Comparison of ENCODE assay signal across 1 cellular context in the genomic region with DNA sequence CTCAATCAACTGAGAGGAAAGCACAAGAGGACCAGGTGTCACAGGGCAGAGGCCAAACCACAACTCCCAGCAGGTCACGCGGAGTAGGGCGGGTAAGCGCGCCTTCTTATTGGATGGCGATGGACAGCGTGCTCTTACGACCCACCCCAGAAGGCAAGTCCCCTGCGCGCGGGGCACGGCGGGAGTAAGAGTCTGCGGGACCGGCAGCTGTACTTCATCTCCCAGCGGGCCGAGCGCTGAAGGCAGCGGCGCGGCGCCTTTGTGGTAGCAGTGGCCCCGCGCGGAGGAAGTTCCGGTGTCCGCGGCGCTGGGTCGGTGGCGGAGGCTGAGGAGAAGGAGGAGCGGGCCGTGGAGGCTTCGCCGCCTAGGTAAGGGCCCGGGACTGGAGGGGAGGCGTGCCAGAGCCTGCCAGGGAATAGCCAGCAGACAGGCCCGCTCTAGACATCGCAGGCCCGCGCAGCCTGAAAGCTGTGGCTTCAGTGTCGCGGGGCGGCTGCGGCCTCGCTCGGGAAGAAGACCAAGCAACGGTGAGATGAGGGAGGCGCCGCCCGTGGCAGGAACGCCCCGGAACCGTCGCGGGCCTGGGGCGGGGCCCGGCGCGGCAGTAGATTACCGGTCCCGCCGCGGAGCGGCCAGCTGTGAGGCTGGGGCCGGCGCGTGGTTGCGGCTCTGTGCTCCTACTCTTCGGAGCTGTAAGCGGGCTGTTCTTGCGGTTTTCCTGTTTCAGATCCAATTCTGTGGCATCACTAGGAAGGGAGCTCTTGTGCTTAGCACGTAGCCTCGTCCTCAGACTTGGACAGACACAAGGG.
A peak's percentile ranks its signal among the peaks of the same experiment; 100 is the strongest.
TF ChIP-seq lines count a peak whose summit lies in the region.

A gene with protein sequence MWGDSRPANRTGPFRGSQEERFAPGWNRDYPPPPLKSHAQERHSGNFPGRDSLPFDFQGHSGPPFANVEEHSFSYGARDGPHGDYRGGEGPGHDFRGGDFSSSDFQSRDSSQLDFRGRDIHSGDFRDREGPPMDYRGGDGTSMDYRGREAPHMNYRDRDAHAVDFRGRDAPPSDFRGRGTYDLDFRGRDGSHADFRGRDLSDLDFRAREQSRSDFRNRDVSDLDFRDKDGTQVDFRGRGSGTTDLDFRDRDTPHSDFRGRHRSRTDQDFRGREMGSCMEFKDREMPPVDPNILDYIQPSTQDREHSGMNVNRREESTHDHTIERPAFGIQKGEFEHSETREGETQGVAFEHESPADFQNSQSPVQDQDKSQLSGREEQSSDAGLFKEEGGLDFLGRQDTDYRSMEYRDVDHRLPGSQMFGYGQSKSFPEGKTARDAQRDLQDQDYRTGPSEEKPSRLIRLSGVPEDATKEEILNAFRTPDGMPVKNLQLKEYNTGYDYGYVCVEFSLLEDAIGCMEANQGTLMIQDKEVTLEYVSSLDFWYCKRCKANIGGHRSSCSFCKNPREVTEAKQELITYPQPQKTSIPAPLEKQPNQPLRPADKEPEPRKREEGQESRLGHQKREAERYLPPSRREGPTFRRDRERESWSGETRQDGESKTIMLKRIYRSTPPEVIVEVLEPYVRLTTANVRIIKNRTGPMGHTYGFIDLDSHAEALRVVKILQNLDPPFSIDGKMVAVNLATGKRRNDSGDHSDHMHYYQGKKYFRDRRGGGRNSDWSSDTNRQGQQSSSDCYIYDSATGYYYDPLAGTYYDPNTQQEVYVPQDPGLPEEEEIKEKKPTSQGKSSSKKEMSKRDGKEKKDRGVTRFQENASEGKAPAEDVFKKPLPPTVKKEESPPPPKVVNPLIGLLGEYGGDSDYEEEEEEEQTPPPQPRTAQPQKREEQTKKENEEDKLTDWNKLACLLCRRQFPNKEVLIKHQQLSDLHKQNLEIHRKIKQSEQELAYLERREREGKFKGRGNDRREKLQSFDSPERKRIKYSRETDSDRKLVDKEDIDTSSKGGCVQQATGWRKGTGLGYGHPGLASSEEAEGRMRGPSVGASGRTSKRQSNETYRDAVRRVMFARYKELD (plus strand): TSS at position 293 of the 809 bp plus-strand sequence. CDS start 22,492 bp downstream, outside the sequence.

TF ChIP-seq in HepG2, 621 proteins besides CTCF, POLR2A, EP300 and RAD21 (continued from another document and continues in another):
- TF ChIP-seq, protein P1, sequence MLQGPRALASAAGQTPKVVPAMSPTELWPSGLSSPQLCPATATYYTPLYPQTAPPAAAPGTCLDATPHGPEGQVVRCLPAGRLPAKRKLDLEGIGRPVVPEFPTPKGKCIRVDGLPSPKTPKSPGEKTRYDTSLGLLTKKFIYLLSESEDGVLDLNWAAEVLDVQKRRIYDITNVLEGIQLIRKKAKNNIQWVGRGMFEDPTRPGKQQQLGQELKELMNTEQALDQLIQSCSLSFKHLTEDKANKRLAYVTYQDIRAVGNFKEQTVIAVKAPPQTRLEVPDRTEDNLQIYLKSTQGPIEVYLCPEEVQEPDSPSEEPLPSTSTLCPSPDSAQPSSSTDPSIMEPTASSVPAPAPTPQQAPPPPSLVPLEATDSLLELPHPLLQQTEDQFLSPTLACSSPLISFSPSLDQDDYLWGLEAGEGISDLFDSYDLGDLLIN (CRISPR knock-in tag; IDR thresholded peaks at IDR 0.05; ENCODE audit: borderline replicate concordance), result no peak; the same call in none of the 2 replicates
- TF ChIP-seq ZNF672 (CRISPR knock-in tag; IDR thresholded peaks at IDR 0.05) (no peak), ZNF567 (CRISPR knock-in tag; IDR thresholded peaks at IDR 0.05; ENCODE audit: borderline replicate concordance) (no peak), DNMT1 (CRISPR knock-in tag; IDR thresholded peaks at IDR 0.05) (no peak; the same call in 1 of the 2 replicates), U2AF2 (IDR thresholded peaks at IDR 0.05; ENCODE audit: low read depth, low read length) (no peak), CEBPG (CRISPR knock-in tag; IDR thresholded peaks at IDR 0.05) (no peak), ZNF766 (CRISPR knock-in tag; IDR thresholded peaks at IDR 0.05; ENCODE audit: borderline replicate concordance) (peak; percentile 73; the same call in 1 of the 2 replicates), ZNF3 (CRISPR knock-in tag; IDR thresholded peaks at IDR 0.05) (no peak), ZNF331 (CRISPR knock-in tag; IDR thresholded peaks at IDR 0.05) (peak; percentile 7), ZBTB7B (CRISPR knock-in tag; IDR thresholded peaks at IDR 0.05) (no peak; the same call in 1 of the 2 replicates), KMT2B (CRISPR knock-in tag; IDR thresholded peaks at IDR 0.05) (peak; percentile 90), SNAPC2 (CRISPR knock-in tag; IDR thresholded peaks at IDR 0.05) (no peak), ZC3H13 (CRISPR knock-in tag; IDR thresholded peaks at IDR 0.05) (peak; percentile 80), NAIF1 (CRISPR knock-in tag; IDR thresholded peaks at IDR 0.05; ENCODE audit: borderline replicate concordance) (0 out of 2 replicates have a peak, but pooled peaks have one; percentile 38), ZNF614 (CRISPR knock-in tag; IDR thresholded peaks at IDR 0.05; ENCODE audit: borderline replicate concordance) (no peak; the same call in 1 of the 2 replicates), TEAD3 (CRISPR knock-in tag; optimal IDR thresholded peaks at IDR 0.05; ENCODE audit: borderline replicate concordance) (peak; percentile 40), ZNF616 (CRISPR knock-in tag; IDR thresholded peaks at IDR 0.05; ENCODE audit: low read depth) (0 out of 2 replicates have a peak, but pooled peaks have one; percentile 47), KDM4B (CRISPR knock-in tag; IDR thresholded peaks at IDR 0.05) (no peak; the same call in 1 of the 2 replicates), ZNF501 (CRISPR knock-in tag; IDR thresholded peaks at IDR 0.05) (peak; percentile 93), ZNF451 (CRISPR knock-in tag; IDR thresholded peaks at IDR 0.05) (0 out of 2 replicates have a peak, but pooled peaks have one; percentile 5), NFATC3 (CRISPR knock-in tag; IDR thresholded peaks at IDR 0.05) (no peak), SOX5 (CRISPR knock-in tag; IDR thresholded peaks at IDR 0.05; ENCODE audit: borderline replicate concordance) (peak; percentile 48; the same call in 1 of the 2 replicates), ZNF713 (CRISPR knock-in tag; IDR thresholded peaks at IDR 0.05) (no peak), PLRG1 (conservative IDR thresholded peaks at IDR 0.05) (no peak), MEF2D (CRISPR knock-in tag; IDR thresholded peaks at IDR 0.05) (peak; percentile 87), ZNF749 (CRISPR knock-in tag; IDR thresholded peaks at IDR 0.05; ENCODE audit: borderline replicate concordance) (no peak; the same call in 1 of the 2 replicates), WIZ (CRISPR knock-in tag; IDR thresholded peaks at IDR 0.05) (no peak; the same call in 1 of the 2 replicates), MIER3 (CRISPR knock-in tag; IDR thresholded peaks at IDR 0.05; ENCODE audit: borderline replicate concordance) (peak; percentile 54; the same call in 1 of the 2 replicates)
- TF ChIP-seq, protein P2, sequence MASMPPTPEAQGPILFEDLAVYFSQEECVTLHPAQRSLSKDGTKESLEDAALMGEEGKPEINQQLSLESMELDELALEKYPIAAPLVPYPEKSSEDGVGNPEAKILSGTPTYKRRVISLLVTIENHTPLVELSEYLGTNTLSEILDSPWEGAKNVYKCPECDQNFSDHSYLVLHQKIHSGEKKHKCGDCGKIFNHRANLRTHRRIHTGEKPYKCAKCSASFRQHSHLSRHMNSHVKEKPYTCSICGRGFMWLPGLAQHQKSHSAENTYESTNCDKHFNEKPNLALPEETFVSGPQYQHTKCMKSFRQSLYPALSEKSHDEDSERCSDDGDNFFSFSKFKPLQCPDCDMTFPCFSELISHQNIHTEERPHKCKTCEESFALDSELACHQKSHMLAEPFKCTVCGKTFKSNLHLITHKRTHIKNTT (CRISPR knock-in tag; IDR thresholded peaks at IDR 0.05), result peak; percentile 87; the same call in 1 of the 2 replicates
- TF ChIP-seq, protein P3, sequence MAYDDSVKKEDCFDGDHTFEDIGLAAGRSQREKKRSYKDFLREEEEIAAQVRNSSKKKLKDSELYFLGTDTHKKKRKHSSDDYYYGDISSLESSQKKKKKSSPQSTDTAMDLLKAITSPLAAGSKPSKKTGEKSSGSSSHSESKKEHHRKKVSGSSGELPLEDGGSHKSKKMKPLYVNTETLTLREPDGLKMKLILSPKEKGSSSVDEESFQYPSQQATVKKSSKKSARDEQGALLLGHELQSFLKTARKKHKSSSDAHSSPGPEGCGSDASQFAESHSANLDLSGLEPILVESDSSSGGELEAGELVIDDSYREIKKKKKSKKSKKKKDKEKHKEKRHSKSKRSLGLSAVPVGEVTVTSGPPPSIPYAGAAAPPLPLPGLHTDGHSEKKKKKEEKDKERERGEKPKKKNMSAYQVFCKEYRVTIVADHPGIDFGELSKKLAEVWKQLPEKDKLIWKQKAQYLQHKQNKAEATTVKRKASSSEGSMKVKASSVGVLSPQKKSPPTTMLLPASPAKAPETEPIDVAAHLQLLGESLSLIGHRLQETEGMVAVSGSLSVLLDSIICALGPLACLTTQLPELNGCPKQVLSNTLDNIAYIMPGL (CRISPR knock-in tag; IDR thresholded peaks at IDR 0.05; ENCODE audit: borderline replicate concordance in 1 of 2, low read depth in 1 of 2), result peak; percentile 87 to 89
- TF ChIP-seq, protein P4, sequence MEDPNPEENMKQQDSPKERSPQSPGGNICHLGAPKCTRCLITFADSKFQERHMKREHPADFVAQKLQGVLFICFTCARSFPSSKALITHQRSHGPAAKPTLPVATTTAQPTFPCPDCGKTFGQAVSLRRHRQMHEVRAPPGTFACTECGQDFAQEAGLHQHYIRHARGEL (CRISPR knock-in tag; IDR thresholded peaks at IDR 0.05), result no peak
- TF ChIP-seq, protein P5, sequence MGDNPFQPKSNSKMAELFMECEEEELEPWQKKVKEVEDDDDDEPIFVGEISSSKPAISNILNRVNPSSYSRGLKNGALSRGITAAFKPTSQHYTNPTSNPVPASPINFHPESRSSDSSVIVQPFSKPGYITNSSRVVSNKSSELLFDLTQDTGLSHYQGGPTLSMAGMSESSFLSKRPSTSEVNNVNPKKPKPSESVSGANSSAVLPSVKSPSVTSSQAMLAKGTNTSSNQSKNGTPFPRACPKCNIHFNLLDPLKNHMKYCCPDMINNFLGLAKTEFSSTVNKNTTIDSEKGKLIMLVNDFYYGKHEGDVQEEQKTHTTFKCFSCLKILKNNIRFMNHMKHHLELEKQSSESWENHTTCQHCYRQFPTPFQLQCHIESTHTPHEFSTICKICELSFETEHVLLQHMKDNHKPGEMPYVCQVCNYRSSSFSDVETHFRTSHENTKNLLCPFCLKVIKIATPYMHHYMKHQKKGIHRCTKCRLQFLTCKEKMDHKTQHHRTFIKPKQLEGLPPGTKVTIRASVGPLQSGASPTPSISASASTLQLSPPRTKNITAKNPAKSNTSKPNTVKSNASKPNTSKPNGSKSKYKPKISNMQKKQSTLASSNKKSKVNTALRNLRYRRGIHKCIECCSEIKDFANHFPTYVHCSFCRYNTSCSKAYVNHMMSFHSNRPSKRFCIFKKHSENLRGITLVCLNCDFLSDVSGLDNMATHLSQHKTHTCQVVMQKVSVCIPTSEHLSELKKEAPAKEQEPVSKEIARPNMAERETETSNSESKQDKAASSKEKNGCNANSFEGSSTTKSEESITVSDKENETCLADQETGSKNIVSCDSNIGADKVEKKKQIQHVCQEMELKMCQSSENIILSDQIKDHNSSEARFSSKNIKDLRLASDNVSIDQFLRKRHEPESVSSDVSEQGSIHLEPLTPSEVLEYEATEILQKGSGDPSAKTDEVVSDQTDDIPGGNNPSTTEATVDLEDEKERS (CRISPR knock-in tag; IDR thresholded peaks at IDR 0.05), result peak; percentile 29; the same call in 1 of the 2 replicates
- TF ChIP-seq, protein P6, sequence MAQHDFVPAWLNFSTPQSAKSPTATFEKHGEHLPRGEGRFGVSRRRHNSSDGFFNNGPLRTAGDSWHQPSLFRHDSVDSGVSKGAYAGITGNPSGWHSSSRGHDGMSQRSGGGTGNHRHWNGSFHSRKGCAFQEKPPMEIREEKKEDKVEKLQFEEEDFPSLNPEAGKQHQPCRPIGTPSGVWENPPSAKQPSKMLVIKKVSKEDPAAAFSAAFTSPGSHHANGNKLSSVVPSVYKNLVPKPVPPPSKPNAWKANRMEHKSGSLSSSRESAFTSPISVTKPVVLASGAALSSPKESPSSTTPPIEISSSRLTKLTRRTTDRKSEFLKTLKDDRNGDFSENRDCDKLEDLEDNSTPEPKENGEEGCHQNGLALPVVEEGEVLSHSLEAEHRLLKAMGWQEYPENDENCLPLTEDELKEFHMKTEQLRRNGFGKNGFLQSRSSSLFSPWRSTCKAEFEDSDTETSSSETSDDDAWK (CRISPR knock-in tag; IDR thresholded peaks at IDR 0.05), result no peak
- TF ChIP-seq, protein P7, sequence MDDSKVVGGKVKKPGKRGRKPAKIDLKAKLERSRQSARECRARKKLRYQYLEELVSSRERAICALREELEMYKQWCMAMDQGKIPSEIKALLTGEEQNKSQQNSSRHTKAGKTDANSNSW (CRISPR knock-in tag; IDR thresholded peaks at IDR 0.05; ENCODE audit: borderline replicate concordance), result no peak
- TF ChIP-seq, protein P8, sequence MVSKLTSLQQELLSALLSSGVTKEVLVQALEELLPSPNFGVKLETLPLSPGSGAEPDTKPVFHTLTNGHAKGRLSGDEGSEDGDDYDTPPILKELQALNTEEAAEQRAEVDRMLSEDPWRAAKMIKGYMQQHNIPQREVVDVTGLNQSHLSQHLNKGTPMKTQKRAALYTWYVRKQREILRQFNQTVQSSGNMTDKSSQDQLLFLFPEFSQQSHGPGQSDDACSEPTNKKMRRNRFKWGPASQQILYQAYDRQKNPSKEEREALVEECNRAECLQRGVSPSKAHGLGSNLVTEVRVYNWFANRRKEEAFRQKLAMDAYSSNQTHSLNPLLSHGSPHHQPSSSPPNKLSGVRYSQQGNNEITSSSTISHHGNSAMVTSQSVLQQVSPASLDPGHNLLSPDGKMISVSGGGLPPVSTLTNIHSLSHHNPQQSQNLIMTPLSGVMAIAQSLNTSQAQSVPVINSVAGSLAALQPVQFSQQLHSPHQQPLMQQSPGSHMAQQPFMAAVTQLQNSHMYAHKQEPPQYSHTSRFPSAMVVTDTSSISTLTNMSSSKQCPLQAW (CRISPR knock-in tag; IDR thresholded peaks at IDR 0.05), result peak; percentile 60
- TF ChIP-seq, protein P9, sequence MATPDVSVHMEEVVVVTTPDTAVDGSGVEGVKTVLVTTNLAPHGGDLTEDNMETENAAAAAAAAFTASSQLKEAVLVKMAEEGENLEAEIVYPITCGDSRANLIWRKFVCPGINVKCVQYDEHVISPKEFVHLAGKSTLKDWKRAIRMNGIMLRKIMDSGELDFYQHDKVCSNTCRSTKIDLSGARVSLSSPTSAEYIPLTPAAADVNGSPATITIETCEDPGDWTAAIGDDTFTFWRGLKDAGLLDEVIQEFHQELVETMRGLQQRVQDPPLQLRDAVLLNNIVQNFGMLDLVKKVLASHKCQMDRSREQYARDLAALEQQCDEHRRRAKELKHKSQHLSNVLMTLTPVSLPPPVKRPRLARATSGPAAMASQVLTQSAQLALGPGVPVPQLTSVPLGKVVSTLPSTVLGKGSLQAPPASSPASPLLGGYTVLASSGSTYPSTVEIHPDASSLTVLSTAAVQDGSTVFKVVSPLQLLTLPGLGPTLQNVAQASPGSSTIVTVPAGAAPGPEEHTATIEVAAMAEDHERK (CRISPR knock-in tag; IDR thresholded peaks at IDR 0.05; ENCODE audit: low read depth), result peak; percentile 96
- TF ChIP-seq, protein P10, sequence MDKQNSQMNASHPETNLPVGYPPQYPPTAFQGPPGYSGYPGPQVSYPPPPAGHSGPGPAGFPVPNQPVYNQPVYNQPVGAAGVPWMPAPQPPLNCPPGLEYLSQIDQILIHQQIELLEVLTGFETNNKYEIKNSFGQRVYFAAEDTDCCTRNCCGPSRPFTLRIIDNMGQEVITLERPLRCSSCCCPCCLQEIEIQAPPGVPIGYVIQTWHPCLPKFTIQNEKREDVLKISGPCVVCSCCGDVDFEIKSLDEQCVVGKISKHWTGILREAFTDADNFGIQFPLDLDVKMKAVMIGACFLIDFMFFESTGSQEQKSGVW (CRISPR knock-in tag; IDR thresholded peaks at IDR 0.05; ENCODE audit: borderline replicate concordance), result no peak
- TF ChIP-seq, protein P11, sequence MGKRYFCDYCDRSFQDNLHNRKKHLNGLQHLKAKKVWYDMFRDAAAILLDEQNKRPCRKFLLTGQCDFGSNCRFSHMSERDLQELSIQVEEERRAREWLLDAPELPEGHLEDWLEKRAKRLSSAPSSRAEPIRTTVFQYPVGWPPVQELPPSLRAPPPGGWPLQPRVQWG (CRISPR knock-in tag; IDR thresholded peaks at IDR 0.05; ENCODE audit: borderline replicate concordance, low read depth), result no peak
